Comparison of ENCODE assay signal across 8 cellular contexts in genomic region chr1:154420172-154420571, GRCh38. TPM values are rescaled to one million over a fixed set of nuclear protein-coding genes. Genes with fewer than 3 reads are reported as not detected.
DNase-seq lines count a peak whose midpoint lies in the region; ATAC-seq and TF ChIP-seq lines count a peak whose summit lies in the region.

No MANE protein-coding gene starts in this region.

- H3K4me1 Mint-ChIP-seq in activated naive CD4-positive, alpha-beta T cell treated with anti-CD3 and anti-CD28 coated beads, Interleukin-2, amount 50 U/mL, for 24 hours: peaks cover 91% of the 10 kb centered on the region

- no peak for TF ChIP-seq CTCF in GM12865 (IDR thresholded peaks at IDR 0.05; ENCODE audit: insufficient read depth, low read depth, low read length, missing control alignments)
- TF ChIP-seq CTCF in retinal pigment epithelial cell (conservative IDR thresholded peaks at IDR 0.05; ENCODE audit: low read depth, low read length): no peak

- H3K27me3 Mint-ChIP-seq in activated naive CD4-positive, alpha-beta T cell treated with anti-CD3 and anti-CD28 coated beads, Interleukin-2, amount 50 U/mL, for 24 hours: no peaks in the 10 kb centered on the region

- DNase-seq in GM12865 (ENCODE audit: low read depth): peak; percentile 53
- DNase-seq in NOMO-1 (lab: John Stamatoyannopoulos, UW; ENCODE audit: unreplicated experiment in 2 of 2): peak; percentile 59 to 79
- DNase-seq in Right ventricle myocardium inferior (ENCODE audit: missing footprints): peak; percentile 91
- DNase-seq in retinal pigment epithelial cell (ENCODE audit: low read depth): peak; percentile 96
- no peak for DNase-seq in SW 1271 (lab: John Stamatoyannopoulos, UW)
- DNase-seq in GM19240 (ENCODE audit: insufficient read length, low spot score): no peak
- no peak for DNase-seq in NCI-H1417 treated with DMSO at 0.1 percent for 48 hours (lab: John Stamatoyannopoulos, UW)

- peak overlapping the region; percentile 86 for H3K4me3 Mint-ChIP-seq in activated naive CD4-positive, alpha-beta T cell treated with anti-CD3 and anti-CD28 coated beads, Interleukin-2, amount 50 U/mL, for 24 hours

- no peaks in the 10 kb centered on the region for H3K9me3 Mint-ChIP-seq in activated naive CD4-positive, alpha-beta T cell treated with anti-CD3 and anti-CD28 coated beads, Interleukin-2, amount 50 U/mL, for 24 hours

- peaks cover 1% of the 10 kb centered on the region for H3K36me3 Mint-ChIP-seq in activated naive CD4-positive, alpha-beta T cell treated with anti-CD3 and anti-CD28 coated beads, Interleukin-2, amount 50 U/mL, for 24 hours

- peak overlapping the region; percentile 99 for H3K27ac Mint-ChIP-seq in activated naive CD4-positive, alpha-beta T cell treated with anti-CD3 and anti-CD28 coated beads, Interleukin-2, amount 50 U/mL, for 24 hours

- intact Hi-C loops in Right ventricle myocardium inferior (cut with DNase I): no loop called here

- H3K4me3 ChIP-seq in GM12865 (ENCODE audit: low read depth, low read length): no peak overlapping the region
- H3K4me3 ChIP-seq in retinal pigment epithelial cell (ENCODE audit: low read length): no peak overlapping the region

- ATAC-seq in Right ventricle myocardium inferior: peak; percentile 82

RNA-seq across cellular contexts. Expression of gene IL6R, which starts 15.0 kb away (rescaled TPM):
- 13.1 TPM for total RNA-seq in Right ventricle myocardium inferior

Comparison
In these comparisons a context has a peak if more than half of its experiments do, and no peak if none do; other contexts are left out.
1. DNase-seq: peak in GM12865 (single experiment), NOMO-1 (2 of 2), Right ventricle myocardium inferior (single experiment) and retinal pigment epithelial cell (single experiment); none in SW 1271 (0 of 2), GM19240 (single experiment) and NCI-H1417 treated with DMSO at 0.1 percent for 48 hours (single experiment).